In the genomic region with DNA sequence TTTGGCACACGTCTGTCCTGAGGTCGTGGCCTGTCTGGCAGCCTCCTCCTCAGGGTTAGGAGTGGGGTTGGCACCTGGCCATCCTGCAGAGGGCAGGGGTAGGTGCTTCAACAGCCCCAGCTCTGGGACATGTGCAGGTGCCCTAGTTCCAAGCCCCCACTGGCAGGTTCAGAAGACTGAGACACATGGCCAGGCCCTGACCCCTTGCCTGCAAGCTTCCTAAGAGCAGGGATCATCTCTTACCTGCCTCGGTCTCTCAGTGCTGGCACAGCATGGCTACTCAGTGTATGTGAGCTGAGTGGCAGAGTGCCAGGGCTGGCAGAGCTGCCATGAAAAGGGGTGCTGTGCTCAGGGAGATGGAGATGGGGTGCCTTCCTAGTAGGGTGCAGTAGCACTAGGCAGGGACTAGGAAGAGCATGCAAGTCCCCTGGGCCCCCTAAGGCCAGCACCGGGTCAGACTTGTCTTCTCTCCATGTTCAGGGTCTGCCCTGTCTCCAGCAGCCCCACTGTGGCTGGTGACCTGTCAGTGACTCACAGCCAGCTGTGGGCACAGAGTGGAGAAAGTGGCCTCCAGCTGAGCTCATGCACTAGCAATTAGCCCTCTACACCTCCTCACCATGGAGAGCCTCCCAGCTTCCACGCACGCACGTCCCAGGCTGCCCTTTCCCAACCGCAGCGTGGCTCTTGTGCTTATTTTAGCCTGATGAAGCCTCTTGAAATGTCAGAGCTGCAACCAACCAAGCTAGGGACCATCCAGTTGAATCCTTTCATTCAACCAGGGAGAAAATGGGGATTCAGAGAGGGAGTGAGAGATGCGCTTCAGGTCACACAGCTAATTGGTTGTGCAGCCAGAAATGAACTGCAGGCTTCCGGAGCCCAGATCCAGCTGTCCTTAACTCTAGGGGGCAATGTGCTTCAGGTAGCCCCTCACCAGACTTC, we compare ENCODE assay signal across 9 cellular contexts.
DNase-seq lines count a peak whose midpoint lies in the region; ATAC-seq, FAIRE-seq and TF ChIP-seq lines count a peak whose summit lies in the region.
"Had no signal": no experiment of that assay in that cellular context is flagged by ENCODE, and none has a peak within 500 bp of the region (broad histone marks: within the 10 kb centered on the region; RNA-seq: fewer than 3 reads in every experiment).

No MANE protein-coding gene starts in this region.

- H3K27me3 ChIP-seq in breast epithelium (no peaks in the 10 kb centered on the region), heart left ventricle (no peaks in the 10 kb centered on the region)

- H3K4me1 ChIP-seq in breast epithelium (no peaks in the 10 kb centered on the region), heart left ventricle (peaks cover 0 to 46% (median 15%) of the 10 kb centered on the region in 12 donors)

- no peak for FAIRE-seq in urothelium cell line (lab: Jason Lieb, UNC)

- DNase-seq in MCF 10A (ENCODE audit: unreplicated experiment): peak; percentile 91
- no peak for DNase-seq in breast epithelium (ENCODE audit: low spot score in 2 of 2)
- DNase-seq in heart left ventricle: peak; percentile 52 to 86 (median 79)
- peak; percentile 82 for DNase-seq in urothelium cell line (ENCODE audit: low spot score)
- no peak for DNase-seq in NCI-H1105 (lab: John Stamatoyannopoulos, UW)
- no peak for DNase-seq in stimulated activated CD4-positive, alpha-beta T cell treated with anti-CD3 and anti-CD28 coated beads, Interleukin-2, amount 100 ng/mL, for 48 hours
- DNase-seq: NCI-H526 treated with DMSO at 0.1 percent for 48 hours had no signal

- ATAC-seq in SK-N-SH treated with all-trans-retinoic acid at 6 μM for 48 hours (peak; percentile 79), heart left ventricle (peak; percentile 61 to 91 (median 89)), HG02678 (IDR thresholded peaks at IDR 0.05; ENCODE audit: unreplicated experiment) (no peak)

- H3K4me3 Mint-ChIP-seq in MCF 10A (ENCODE audit: unreplicated experiment): peak overlapping the region; percentile 25

- 45 to 58% (median 52%) methylated on average over 10 to 11 of the region's 11 CpGs for WGBS in heart left ventricle, 4 donors

- H3K27ac ChIP-seq in breast epithelium (no peak overlapping the region), heart left ventricle (peak overlapping the region in 10 of 12 donors; percentile 53 to 92 (median 79))

- no peaks in the 10 kb centered on the region for H3K27me3 Mint-ChIP-seq in MCF 10A (ENCODE audit: insufficient read depth, unreplicated experiment)

- H3K27ac Mint-ChIP-seq in MCF 10A (ENCODE audit: low read depth, unreplicated experiment): peak overlapping the region; percentile 79

- H3K36me3 Mint-ChIP-seq in MCF 10A (ENCODE audit: insufficient read depth, unreplicated experiment): no peaks in the 10 kb centered on the region

- H3K9me3 ChIP-seq in breast epithelium (no peaks in the 10 kb centered on the region), heart left ventricle (no peaks in the 10 kb centered on the region)

- intact Hi-C loops in MCF 10A (cut with micrococcal nuclease) (loop anchor here (1.0 to 5.0 kb wide), 2 partner anchors 238 to 285 kb away; a partner anchor contains a TSS), breast epithelium (cut with DNase I; ENCODE audit: low total_unique reads) (no loop called here), heart left ventricle (cut with DNase I) (loop anchor here in 4 of 10 donors (5.0 kb wide), 3 partner anchors 37 to 67 kb away; no protein-coding TSS in a partner anchor)

- H3K4me3 ChIP-seq in breast epithelium (no peak overlapping the region), heart left ventricle (no peak overlapping the region)

- TF ChIP-seq CTCF in MCF 10A (IDR thresholded peaks at IDR 0.05; ENCODE audit: unreplicated experiment): no peak
- no peak for TF ChIP-seq CTCF in breast epithelium (IDR thresholded peaks at IDR 0.05)
- no peak for TF ChIP-seq CTCF in heart left ventricle (IDR thresholded peaks at IDR 0.05)

- no peak for TF ChIP-seq POLR2A in breast epithelium (IDR thresholded peaks at IDR 0.05)
- TF ChIP-seq POLR2A in heart left ventricle (IDR thresholded peaks at IDR 0.05): no peak

- POLR2A ChIA-PET in MCF 10A (lab: Yijun Ruan, JAX): interaction anchor here (0.7 to 1.6 kb wide), 7 partner anchors 10 to 240 kb away, joined by 3 to 5 read pairs (median 3); no protein-coding TSS in a partner anchor

- H3K36me3 ChIP-seq in breast epithelium (no peaks in the 10 kb centered on the region), heart left ventricle (no peaks in the 10 kb centered on the region)

- CTCF ChIA-PET in MCF 10A (lab: Yijun Ruan, JAX): interaction anchor here (0.6 to 1.4 kb wide), 5 partner anchors 9 to 315 kb away, joined by 3 to 5 read pairs (median 3); no protein-coding TSS in a partner anchor

- no TSS peak for BruUV-seq in MCF 10A (replicated peaks; lab: Mats Ljungman, UMichigan)

- H3K4me1 Mint-ChIP-seq in MCF 10A (ENCODE audit: insufficient read depth, unreplicated experiment): peaks cover 39% of the 10 kb centered on the region

- no peaks in the 10 kb centered on the region for H3K9me3 Mint-ChIP-seq in MCF 10A (ENCODE audit: unreplicated experiment)

TF ChIP-seq in SK-N-SH treated with all-trans-retinoic acid at 6 μM for 48 hours, 23 proteins besides CTCF, POLR2A, EP300 and RAD21:
- TF ChIP-seq PPARA (CRISPR knock-in tag; IDR thresholded peaks at IDR 0.05; ENCODE audit: borderline replicate concordance): no peak
- TF ChIP-seq ZNF70 (CRISPR knock-in tag; IDR thresholded peaks at IDR 0.05): no peak
- TF ChIP-seq RARB (CRISPR knock-in tag; IDR thresholded peaks at IDR 0.05): no peak
- TF ChIP-seq OSR1 (CRISPR knock-in tag; IDR thresholded peaks at IDR 0.05): no peak
- no peak for TF ChIP-seq TOX (CRISPR knock-in tag; IDR thresholded peaks at IDR 0.05; ENCODE audit: borderline replicate concordance)
- TF ChIP-seq ZFP30 (CRISPR knock-in tag; IDR thresholded peaks at IDR 0.05): no peak
- no peak for TF ChIP-seq ZC3H10 (CRISPR knock-in tag; IDR thresholded peaks at IDR 0.05)
- no peak for TF ChIP-seq SNAI2 (CRISPR knock-in tag; IDR thresholded peaks at IDR 0.05)
- TF ChIP-seq, protein P1, sequence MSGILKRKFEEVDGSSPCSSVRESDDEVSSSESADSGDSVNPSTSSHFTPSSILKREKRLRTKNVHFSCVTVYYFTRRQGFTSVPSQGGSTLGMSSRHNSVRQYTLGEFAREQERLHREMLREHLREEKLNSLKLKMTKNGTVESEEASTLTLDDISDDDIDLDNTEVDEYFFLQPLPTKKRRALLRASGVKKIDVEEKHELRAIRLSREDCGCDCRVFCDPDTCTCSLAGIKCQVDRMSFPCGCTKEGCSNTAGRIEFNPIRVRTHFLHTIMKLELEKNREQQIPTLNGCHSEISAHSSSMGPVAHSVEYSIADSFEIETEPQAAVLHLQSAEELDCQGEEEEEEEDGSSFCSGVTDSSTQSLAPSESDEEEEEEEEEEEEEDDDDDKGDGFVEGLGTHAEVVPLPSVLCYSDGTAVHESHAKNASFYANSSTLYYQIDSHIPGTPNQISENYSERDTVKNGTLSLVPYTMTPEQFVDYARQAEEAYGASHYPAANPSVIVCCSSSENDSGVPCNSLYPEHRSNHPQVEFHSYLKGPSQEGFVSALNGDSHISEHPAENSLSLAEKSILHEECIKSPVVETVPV (CRISPR knock-in tag; IDR thresholded peaks at IDR 0.05): no peak
- TF ChIP-seq, protein P2, sequence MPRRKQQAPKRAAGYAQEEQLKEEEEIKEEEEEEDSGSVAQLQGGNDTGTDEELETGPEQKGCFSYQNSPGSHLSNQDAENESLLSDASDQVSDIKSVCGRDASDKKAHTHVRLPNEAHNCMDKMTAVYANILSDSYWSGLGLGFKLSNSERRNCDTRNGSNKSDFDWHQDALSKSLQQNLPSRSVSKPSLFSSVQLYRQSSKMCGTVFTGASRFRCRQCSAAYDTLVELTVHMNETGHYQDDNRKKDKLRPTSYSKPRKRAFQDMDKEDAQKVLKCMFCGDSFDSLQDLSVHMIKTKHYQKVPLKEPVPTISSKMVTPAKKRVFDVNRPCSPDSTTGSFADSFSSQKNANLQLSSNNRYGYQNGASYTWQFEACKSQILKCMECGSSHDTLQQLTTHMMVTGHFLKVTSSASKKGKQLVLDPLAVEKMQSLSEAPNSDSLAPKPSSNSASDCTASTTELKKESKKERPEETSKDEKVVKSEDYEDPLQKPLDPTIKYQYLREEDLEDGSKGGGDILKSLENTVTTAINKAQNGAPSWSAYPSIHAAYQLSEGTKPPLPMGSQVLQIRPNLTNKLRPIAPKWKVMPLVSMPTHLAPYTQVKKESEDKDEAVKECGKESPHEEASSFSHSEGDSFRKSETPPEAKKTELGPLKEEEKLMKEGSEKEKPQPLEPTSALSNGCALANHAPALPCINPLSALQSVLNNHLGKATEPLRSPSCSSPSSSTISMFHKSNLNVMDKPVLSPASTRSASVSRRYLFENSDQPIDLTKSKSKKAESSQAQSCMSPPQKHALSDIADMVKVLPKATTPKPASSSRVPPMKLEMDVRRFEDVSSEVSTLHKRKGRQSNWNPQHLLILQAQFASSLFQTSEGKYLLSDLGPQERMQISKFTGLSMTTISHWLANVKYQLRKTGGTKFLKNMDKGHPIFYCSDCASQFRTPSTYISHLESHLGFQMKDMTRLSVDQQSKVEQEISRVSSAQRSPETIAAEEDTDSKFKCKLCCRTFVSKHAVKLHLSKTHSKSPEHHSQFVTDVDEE (CRISPR knock-in tag; IDR thresholded peaks at IDR 0.05): no peak
- TF ChIP-seq ARNTL (CRISPR knock-in tag; IDR thresholded peaks at IDR 0.05; ENCODE audit: borderline replicate concordance, low read depth): no peak
- TF ChIP-seq ESRRG (CRISPR knock-in tag; IDR thresholded peaks at IDR 0.05): no peak

Comparison
In these comparisons a context has a peak if more than half of its experiments do, and no peak if none do; other contexts are left out.
1. DNase-seq: peak in MCF 10A (single experiment), heart left ventricle (5 of 5) and urothelium cell line (single experiment); none in breast epithelium (0 of 2), NCI-H1105 (single experiment) and stimulated activated CD4-positive, alpha-beta T cell treated with anti-CD3 and anti-CD28 coated beads, Interleukin-2, amount 100 ng/mL, for 48 hours (0 of 2).
2. H3K27ac ChIP-seq: peak in heart left ventricle (10 of 12); none in breast epithelium (0 of 2).